9 cellular contexts compared by ENCODE assay signal in the genomic region with DNA sequence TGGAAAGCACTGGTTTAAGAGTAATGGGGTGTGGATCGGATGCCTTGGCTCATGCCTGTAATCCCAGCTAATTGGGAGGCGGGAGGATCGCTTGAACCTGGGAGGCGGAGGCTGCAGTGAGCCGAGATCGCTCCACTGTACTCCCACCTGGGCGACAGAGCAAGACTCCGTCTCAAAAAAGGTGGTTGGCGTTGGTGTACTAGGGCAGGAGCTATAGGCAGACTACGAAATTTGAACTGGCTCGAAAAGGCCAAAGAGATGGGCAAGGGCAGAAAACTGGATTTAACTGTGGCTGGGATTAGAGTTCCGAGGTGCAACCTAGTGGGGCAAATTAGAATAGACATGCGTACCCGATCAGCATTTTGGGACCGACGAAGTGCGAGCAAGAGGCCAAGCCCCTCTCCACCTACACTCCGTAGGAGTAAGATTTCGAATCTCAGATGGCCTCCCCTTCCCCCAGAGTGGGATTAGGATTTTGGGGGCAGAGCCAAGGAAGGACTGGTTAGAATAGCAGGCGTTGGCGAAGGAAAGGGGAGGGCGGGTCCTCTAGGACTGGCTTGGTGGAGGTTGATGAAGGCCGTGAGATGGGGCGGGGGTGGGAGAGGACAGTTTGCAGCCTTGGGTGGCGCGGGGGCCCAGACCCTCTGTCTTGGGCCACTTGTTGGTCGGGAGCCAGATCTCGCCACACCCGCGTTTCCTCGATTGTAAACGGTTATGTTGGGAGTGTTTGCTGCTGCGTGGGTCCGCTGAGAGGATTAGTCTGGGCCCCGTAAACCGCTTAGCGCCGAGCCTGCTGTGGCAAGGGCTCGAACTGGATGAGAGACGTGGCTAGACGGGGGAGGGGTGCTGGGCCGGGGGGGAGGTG. TPM values are rescaled to one million over a fixed set of nuclear protein-coding genes. Genes with fewer than 3 reads are reported as not detected.
DNase-seq lines count a peak whose midpoint lies in the region; ATAC-seq and FAIRE-seq lines count a peak whose summit lies in the region.
"Had no signal": no experiment of that assay in that cellular context is flagged by ENCODE, and none has a peak within 500 bp of the region (broad histone marks: within the 10 kb centered on the region; RNA-seq: fewer than 3 reads in every experiment).

No MANE protein-coding gene starts in this region.

- peak overlapping the region; percentile 96 to 99 (median 97) for H3K4me3 Mint-ChIP-seq in CD8-positive, alpha-beta memory T cell

- POLR2A ChIA-PET in CD8-positive, alpha-beta memory T cell (lab: Charles Lee), result interaction anchor here (3.9 kb wide), 1 partner anchor 17 kb away, joined by 67 read pairs; the partner anchor contains the start of gene CCDC9

- H3K27ac ChIP-seq in CD8-positive, alpha-beta memory T cell (ENCODE audit: low read depth, low read length), result peak overlapping the region; percentile 97
- peak overlapping the region; percentile 90 to 98 for H3K27ac ChIP-seq in small intestine (ENCODE audit: low read depth in 1 of 2, low read length in 1 of 2)

- CTCF ChIA-PET in CD8-positive, alpha-beta memory T cell (lab: Charles Lee), result interaction anchor here (1.4 kb wide), 1 partner anchor 12 kb away, joined by 3 read pairs; no protein-coding TSS in a partner anchor

- peak; percentile 1 for ATAC-seq in HG03095 (IDR thresholded peaks at IDR 0.05; ENCODE audit: unreplicated experiment)

- H3K27ac Mint-ChIP-seq in CD8-positive, alpha-beta memory T cell, result peak overlapping the region; percentile 80 to 100 (median 88)

- H3K4me1 ChIP-seq in CD8-positive, alpha-beta memory T cell (ENCODE audit: insufficient read depth, low read length), result peaks cover 15% of the 10 kb centered on the region
- peaks cover 0 to 2% of the 10 kb centered on the region in 2 donors for H3K4me1 ChIP-seq in small intestine (ENCODE audit: control insufficient read depth in 2 of 2, insufficient read depth in 1 of 2, low read depth in 1 of 2, low read length in 1 of 2)

- peak overlapping the region; percentile 93 for H3K4me3 ChIP-seq in CD8-positive, alpha-beta memory T cell (ENCODE audit: low read length)
- H3K4me3 ChIP-seq in iPS-11a (ENCODE audit: low read depth, low read length), result peak overlapping the region; percentile 62
- H3K4me3 ChIP-seq in small intestine (ENCODE audit: low read depth in 1 of 2, low read length in 2 of 2), result peak overlapping the region; percentile 53 to 83

- H3K9me3 ChIP-seq in CD8-positive, alpha-beta memory T cell (ENCODE audit: low read length), result no peaks in the 10 kb centered on the region
- H3K9me3 ChIP-seq in small intestine (ENCODE audit: control insufficient read depth, low read depth), result no peaks in the 10 kb centered on the region

- FAIRE-seq in small intestine (lab: Jason Lieb, UNC), result no peak

- peaks cover 17 to 29% (median 24%) of the 10 kb centered on the region in 3 donors for H3K4me1 Mint-ChIP-seq in CD8-positive, alpha-beta memory T cell

- peaks cover 9% of the 10 kb centered on the region for H3K36me3 ChIP-seq in CD8-positive, alpha-beta memory T cell (ENCODE audit: insufficient read depth, low read length)
- peaks cover 3 to 5% of the 10 kb centered on the region in 2 donors for H3K36me3 ChIP-seq in small intestine (ENCODE audit: control insufficient read depth in 2 of 2, insufficient read depth in 2 of 2, low read length in 2 of 2)

- 31 to 35% (median 35%) methylated on average over 40 to 42 of the region's 42 CpGs for WGBS in small intestine, 3 donors

- no peaks in the 10 kb centered on the region for H3K9me3 Mint-ChIP-seq in CD8-positive, alpha-beta memory T cell

- H3K27me3 ChIP-seq in CD8-positive, alpha-beta memory T cell (ENCODE audit: insufficient read depth, low read length, poor library complexity, severe bottlenecking), result no peaks in the 10 kb centered on the region
- H3K27me3 ChIP-seq in small intestine (ENCODE audit: control insufficient read depth in 2 of 2, insufficient read depth in 2 of 2, low read length in 2 of 2), result no peaks in the 10 kb centered on the region

- peak in 1 of 5 donors; percentile 31 for DNase-seq in CD8-positive, alpha-beta memory T cell
- DNase-seq in activated naive CD8-positive, alpha-beta T cell treated with anti-CD3 and anti-CD28 coated beads, Interleukin-2, amount 50 U/mL, for 16 hours (ENCODE audit: low read depth, low spot score), result peak; percentile 11
- DNase-seq in small intestine, result peak; percentile 13
- DNase-seq in SK-N-DZ (ENCODE audit: low spot score), result no peak
- DNase-seq in NCI-H69 (lab: John Stamatoyannopoulos, UW), result no peak
- DNase-seq in DMS79 treated with DMSO at 0.1 percent for 48 hours (lab: John Stamatoyannopoulos, UW), result no peak

- H3K27me3 Mint-ChIP-seq in CD8-positive, alpha-beta memory T cell, result no peaks in the 10 kb centered on the region

- peaks cover 0 to 39% (median 5%) of the 10 kb centered on the region in 3 donors for H3K36me3 Mint-ChIP-seq in CD8-positive, alpha-beta memory T cell

RNA-seq across cellular contexts. Expression of gene INAFM1, which starts 2.0 kb away (rescaled TPM):
- total RNA-seq in CD8-positive, alpha-beta memory T cell, result 1 to 10 TPM; 7.3 to 9.3 TPM
- polyA plus RNA-seq in CD8-positive, alpha-beta memory T cell, result 2.3 TPM
- polyA plus RNA-seq in small intestine, result 1 to 10 TPM; 5.8 to 6.6 (median 5.9) TPM
- 2.1 and 2.9 TPM in 2 replicates for polyA plus RNA-seq in SK-N-DZ (2014; cell fraction: cytosol; rRNA removed)
- 2.4 and 7.3 TPM in 2 replicates for polyA plus RNA-seq in SK-N-DZ (2014; cell fraction: nucleus; rRNA removed)

RNA-seq across cellular contexts. Expression of gene CCDC9, which starts 16.4 kb away (rescaled TPM):
- total RNA-seq in CD8-positive, alpha-beta memory T cell, result 10 to 100 TPM; 20.4 to 23.1 TPM
- polyA plus RNA-seq in CD8-positive, alpha-beta memory T cell, result 9.4 TPM
- polyA plus RNA-seq in small intestine, result 10 to 100 TPM; 12.1 to 23.0 (median 22.2) TPM
- polyA plus RNA-seq in SK-N-DZ (2014; cell fraction: cytosol; rRNA removed), result 1.4 and 3.0 TPM in 2 replicates
- polyA plus RNA-seq in SK-N-DZ (2014; cell fraction: nucleus; rRNA removed), result 3.2 and 3.6 TPM in 2 replicates

RNA-seq across cellular contexts. Expression of gene C5AR1, which starts 37.0 kb away (rescaled TPM):
- 1 to 10 TPM; 1.3 to 1.8 TPM for total RNA-seq in CD8-positive, alpha-beta memory T cell
- not detected for polyA plus RNA-seq in CD8-positive, alpha-beta memory T cell
- 1 to 10 TPM in 2 of 3 donors, under 1 TPM in 1; 0.67 to 8.6 (median 1.4) TPM for polyA plus RNA-seq in small intestine
- not detected in 2 replicates for polyA plus RNA-seq in SK-N-DZ (2014; cell fraction: cytosol; rRNA removed)
- not detected in 2 replicates for polyA plus RNA-seq in SK-N-DZ (2014; cell fraction: nucleus; rRNA removed)

RNA-seq across cellular contexts. Expression of gene BBC3, which starts 41.7 kb away (rescaled TPM):
- total RNA-seq in CD8-positive, alpha-beta memory T cell, result 10 to 100 TPM; 19.8 to 20.1 TPM
- 8.3 TPM for polyA plus RNA-seq in CD8-positive, alpha-beta memory T cell
- polyA plus RNA-seq in small intestine, result 1 to 10 TPM; 3.1 to 9.3 (median 5.4) TPM
- polyA plus RNA-seq in SK-N-DZ (2014; cell fraction: cytosol; rRNA removed), result 5.3 and 8.5 TPM in 2 replicates
- polyA plus RNA-seq in SK-N-DZ (2014; cell fraction: nucleus; rRNA removed), result 6.3 and 9.1 TPM in 2 replicates

RNA-seq across cellular contexts. Expression of gene C5AR2, which starts 59.3 kb away (rescaled TPM):
- total RNA-seq in CD8-positive, alpha-beta memory T cell, result under 1 TPM; 0.07 to 0.22 TPM
- polyA plus RNA-seq in CD8-positive, alpha-beta memory T cell, result 0.06 TPM
- under 1 TPM in 1 of 3 donors, not detected in 2; 0.91 TPM for polyA plus RNA-seq in small intestine
- polyA plus RNA-seq in SK-N-DZ (2014; cell fraction: cytosol; rRNA removed), result not detected in 2 replicates
- not detected in 2 replicates for polyA plus RNA-seq in SK-N-DZ (2014; cell fraction: nucleus; rRNA removed)
- total RNA-seq: SK-MEL-5 had no signal

Comparison
In these comparisons a context has a peak if more than half of its experiments do, and no peak if none do; other contexts are left out.
1. DNase-seq: peak in activated naive CD8-positive, alpha-beta T cell treated with anti-CD3 and anti-CD28 coated beads, Interleukin-2, amount 50 U/mL, for 16 hours (single experiment) and small intestine (single experiment); none in SK-N-DZ (single experiment), NCI-H69 (single experiment) and DMS79 treated with DMSO at 0.1 percent for 48 hours (single experiment).
2. Peak in every context shown above with its lines, with median percentiles within 50 percentile points of each other: H3K4me3 ChIP-seq.